Comparison of ENCODE assay signal across 1 cellular context in genomic region chr19:38836438-38837303, GRCh38.
TF ChIP-seq lines count a peak whose summit lies in the region.

No MANE protein-coding gene starts in this region.

TF ChIP-seq in HEK293, 187 proteins besides CTCF, POLR2A, EP300 and RAD21 (continued from another document):
- TF ChIP-seq ZNF398 (tag by site-specific recombination; IDR thresholded peaks at IDR 0.05) (no peak), ZNF221 (tag by site-specific recombination; IDR thresholded peaks at IDR 0.05; ENCODE audit: borderline replicate concordance) (no peak), ZBTB6 (tag by site-specific recombination; IDR thresholded peaks at IDR 0.05) (no peak), RBAK (tag by site-specific recombination; IDR thresholded peaks at IDR 0.05) (no peak), ZFP69B (tag by site-specific recombination; IDR thresholded peaks at IDR 0.05) (no peak), IKZF3 (tag by site-specific recombination; IDR thresholded peaks at IDR 0.05) (peak; percentile 91), MYNN (tag by site-specific recombination; IDR thresholded peaks at IDR 0.05; ENCODE audit: borderline replicate concordance) (no peak), TCF7L2 (IDR thresholded peaks at IDR 0.05; ENCODE audit: borderline replicate concordance, low read depth, low read length) (no peak), ZNF529 (tag by site-specific recombination; IDR thresholded peaks at IDR 0.05; ENCODE audit: insufficient replicate concordance) (no peak), ZNF521 (tag by site-specific recombination; IDR thresholded peaks at IDR 0.05) (no peak), ZXDB (tag by site-specific recombination; IDR thresholded peaks at IDR 0.05) (0 out of 2 replicates have a peak, but pooled peaks have one; percentile 9), ZNF362 (tag by site-specific recombination; IDR thresholded peaks at IDR 0.05) (peak; percentile 93), ZBTB17 (tag by site-specific recombination; IDR thresholded peaks at IDR 0.05) (peak; percentile 48; the same call in 1 of the 2 replicates), ZNF416 (tag by site-specific recombination; IDR thresholded peaks at IDR 0.05) (no peak), PRDM1 (tag by site-specific recombination; IDR thresholded peaks at IDR 0.05) (0 out of 2 replicates have a peak, but pooled peaks have one; percentile 20), ZNF423 (tag by site-specific recombination; IDR thresholded peaks at IDR 0.05) (no peak), KLF10 (tag by site-specific recombination; IDR thresholded peaks at IDR 0.05) (no peak), ZBTB48 (tag by site-specific recombination; IDR thresholded peaks at IDR 0.05) (no peak), ZNF366 (tag by site-specific recombination; conservative IDR thresholded peaks at IDR 0.05) (peak; percentile 69), ZNF701 (tag by site-specific recombination; IDR thresholded peaks at IDR 0.05) (no peak), ZNF26 (tag by site-specific recombination; IDR thresholded peaks at IDR 0.05) (no peak), ZIC2 (tag by site-specific recombination; IDR thresholded peaks at IDR 0.05) (peak; percentile 77), ZNF354C (tag by site-specific recombination; IDR thresholded peaks at IDR 0.05; ENCODE audit: borderline replicate concordance, low read depth) (no peak), ZNF184 (tag by site-specific recombination; IDR thresholded peaks at IDR 0.05) (no peak), ZNF10 (tag by site-specific recombination; IDR thresholded peaks at IDR 0.05) (peak; percentile 27; the same call in 1 of the 2 replicates), ZNF654 (tag by site-specific recombination; IDR thresholded peaks at IDR 0.05; ENCODE audit: low read depth) (no peak)
